Comparison of ENCODE assay signal across 13 cellular contexts in the genomic region with DNA sequence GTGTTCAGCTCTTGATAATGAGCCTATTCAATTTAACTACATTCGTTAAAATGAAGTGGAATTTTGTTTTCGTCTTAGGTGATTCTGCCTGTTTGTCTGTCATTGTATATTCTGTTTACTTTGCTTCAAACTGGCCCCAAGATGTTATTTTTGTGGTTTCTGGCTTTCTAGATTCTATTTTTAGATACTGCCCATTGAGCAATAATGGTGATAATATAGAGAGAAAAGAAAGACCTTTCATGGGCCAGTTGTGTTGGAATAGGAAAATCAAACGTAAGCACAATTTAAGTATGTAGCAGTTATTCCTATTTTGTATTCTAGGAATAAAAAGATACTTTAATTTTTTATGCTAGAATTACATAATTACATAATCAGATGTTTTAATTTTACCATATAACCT. TPM values are rescaled to one million over a fixed set of nuclear protein-coding genes. Genes with fewer than 3 reads are reported as not detected.
DNase-seq lines count a peak whose midpoint lies in the region; ATAC-seq and TF ChIP-seq lines count a peak whose summit lies in the region.
"Had no signal": no experiment of that assay in that cellular context is flagged by ENCODE, and none has a peak within 500 bp of the region (broad histone marks: within the 10 kb centered on the region; RNA-seq: fewer than 3 reads in every experiment).

No MANE protein-coding gene starts in this region.

- H3K27ac Mint-ChIP-seq in CD4-positive, alpha-beta memory T cell = peak overlapping the region in 5 of 7 donors; percentile 22 to 96 (median 61)
- peak overlapping the region; percentile 69 for H3K27ac Mint-ChIP-seq in HFFc6
- H3K27ac Mint-ChIP-seq in activated T-helper 2 cell treated with anti-CD3 and anti-CD28 coated beads, Interferon-gamma antibody, Interleukin-2, Interleukin-4, amounts not matched to agents 10 μg/mL and 5 μg/mL and 100 μg/mL, durations not matched to agents 14 hours and 24 hours and 36 hours = peak overlapping the region; percentile 26
- H3K27ac Mint-ChIP-seq in naive thymus-derived CD4-positive, alpha-beta T cell = peak overlapping the region in 4 of 9 donors; percentile 48 to 98 (median 83)
- no peak overlapping the region for H3K27ac Mint-ChIP-seq in chondrocyte (ENCODE audit: unreplicated experiment)

- H3K27me3 Mint-ChIP-seq in CD4-positive, alpha-beta memory T cell = no peaks in the 10 kb centered on the region
- H3K27me3 Mint-ChIP-seq in HFFc6 (ENCODE audit: insufficient read depth) (no peaks in the 10 kb centered on the region), chondrocyte (ENCODE audit: low read depth) (no peaks in the 10 kb centered on the region)
- H3K27me3 Mint-ChIP-seq in activated T-helper 2 cell treated with anti-CD3 and anti-CD28 coated beads, Interferon-gamma antibody, Interleukin-2, Interleukin-4, amounts not matched to agents 10 μg/mL and 5 μg/mL and 100 μg/mL, durations not matched to agents 14 hours and 24 hours and 36 hours (ENCODE audit: low read depth) = no peaks in the 10 kb centered on the region
- H3K27me3 Mint-ChIP-seq in naive thymus-derived CD4-positive, alpha-beta T cell = no peaks in the 10 kb centered on the region

- no peaks in the 10 kb centered on the region for H3K9me3 Mint-ChIP-seq in CD4-positive, alpha-beta memory T cell
- H3K9me3 Mint-ChIP-seq in HFFc6 = no peaks in the 10 kb centered on the region
- no peaks in the 10 kb centered on the region for H3K9me3 Mint-ChIP-seq in activated T-helper 2 cell treated with anti-CD3 and anti-CD28 coated beads, Interferon-gamma antibody, Interleukin-2, Interleukin-4, amounts not matched to agents 10 μg/mL and 5 μg/mL and 100 μg/mL, durations not matched to agents 14 hours and 24 hours and 36 hours
- peaks cover 0 to 6% (median 0%) of the 10 kb centered on the region in 11 donors for H3K9me3 Mint-ChIP-seq in naive thymus-derived CD4-positive, alpha-beta T cell
- H3K9me3 Mint-ChIP-seq in chondrocyte (ENCODE audit: low read depth) = no peaks in the 10 kb centered on the region

- no peaks in the 10 kb centered on the region for H3K9me3 ChIP-seq in CD4-positive, alpha-beta memory T cell (ENCODE audit: control insufficient read depth in 1 of 2, low read length in 2 of 2)
- H3K9me3 ChIP-seq in naive thymus-derived CD4-positive, alpha-beta T cell (ENCODE audit: control insufficient read depth in 2 of 3, low read length in 3 of 3) = no peaks in the 10 kb centered on the region
- H3K9me3 ChIP-seq: tibial artery had no signal

- CTCF ChIA-PET in CD4-positive, alpha-beta memory T cell (lab: Charles Lee; ENCODE audit: partially characterized antibody) = no interaction called here
- CTCF ChIA-PET in naive thymus-derived CD4-positive, alpha-beta T cell (lab: Charles Lee) = no interaction called here

- no peaks in the 10 kb centered on the region for H3K27me3 ChIP-seq in CD4-positive, alpha-beta memory T cell (ENCODE audit: insufficient read depth, low read length)
- no peaks in the 10 kb centered on the region for H3K27me3 ChIP-seq in naive thymus-derived CD4-positive, alpha-beta T cell (ENCODE audit: control insufficient read depth in 2 of 2, insufficient read depth in 2 of 2, low read length in 2 of 2)
- H3K27me3 ChIP-seq: tibial artery had no signal

- H3K4me3 ChIP-seq in CD4-positive, alpha-beta memory T cell (ENCODE audit: low read length in 2 of 2) = no peak overlapping the region
- no peak overlapping the region for H3K4me3 ChIP-seq in naive thymus-derived CD4-positive, alpha-beta T cell (ENCODE audit: low read length)
- H3K4me3 ChIP-seq: tibial artery had no signal

- no peak for DNase-seq in CD4-positive, alpha-beta memory T cell
- DNase-seq in HFFc6 = no peak
- no peak for DNase-seq in activated T-helper 2 cell treated with anti-CD3 and anti-CD28 coated beads, Interferon-gamma antibody, Interleukin-2, Interleukin-4, amounts not matched to agents 10 μg/mL and 5 μg/mL and 100 μg/mL, durations not matched to agents 14 hours and 24 hours and 36 hours (ENCODE audit: low spot score)
- no peak for DNase-seq in naive thymus-derived CD4-positive, alpha-beta T cell
- no peak for DNase-seq in chondrocyte (ENCODE audit: low spot score)
- no peak for DNase-seq in DMS153 treated with DMSO at 0.1 percent for 48 hours (lab: John Stamatoyannopoulos, UW; ENCODE audit: unreplicated experiment)
- DNase-seq in dedifferentiated amniotic fluid mesenchymal stem cell (ENCODE audit: extremely low spot score) = no peak
- DNase-seq: caudate nucleus, NCI-H146, NCI-H524 treated with DMSO at 0.1 percent for 48 hours, tibial artery had no signal

- peaks cover 48% of the 10 kb centered on the region for H3K4me1 ChIP-seq in CD4-positive, alpha-beta memory T cell (ENCODE audit: insufficient read depth, low read length)
- H3K4me1 ChIP-seq in naive thymus-derived CD4-positive, alpha-beta T cell (ENCODE audit: control insufficient read depth in 2 of 2, insufficient read depth in 2 of 2, low read length in 2 of 2) = peaks cover 26 to 33% of the 10 kb centered on the region in 2 donors

- peaks cover 28% of the 10 kb centered on the region for H3K36me3 ChIP-seq in CD4-positive, alpha-beta memory T cell (ENCODE audit: insufficient read depth, low read length)
- H3K36me3 ChIP-seq in naive thymus-derived CD4-positive, alpha-beta T cell (ENCODE audit: control insufficient read depth in 2 of 3, insufficient read depth in 3 of 3, low read length in 3 of 3) = peaks cover 12 to 53% (median 15%) of the 10 kb centered on the region in 3 experiments

- TF ChIP-seq CTCF in HFFc6 (IDR thresholded peaks at IDR 0.05) (no peak), chondrocyte (IDR thresholded peaks at IDR 0.05) (no peak)

- intact Hi-C loops in CD4-positive, alpha-beta memory T cell (cut with micrococcal nuclease) = loop anchor here (10.0 kb wide), 1 partner anchor 1086 kb away; no protein-coding TSS in a partner anchor
- intact Hi-C loops in activated T-helper 2 cell treated with anti-CD3 and anti-CD28 coated beads, Interferon-gamma antibody, Interleukin-2, Interleukin-4, amounts not matched to agents 10 μg/mL and 5 μg/mL and 100 μg/mL, durations not matched to agents 14 hours and 24 hours and 36 hours (cut with micrococcal nuclease) = loop anchor here (10.0 kb wide), 2 partner anchors 276 to 1026 kb away; a partner anchor contains a TSS
- intact Hi-C loops in naive thymus-derived CD4-positive, alpha-beta T cell (cut with micrococcal nuclease) = loop anchor here in 1 of 2 donors (10.0 kb wide), 2 partner anchors 1086 to 1946 kb away; a partner anchor contains a TSS

- peaks cover 30 to 70% (median 39%) of the 10 kb centered on the region in 4 donors for H3K4me1 Mint-ChIP-seq in CD4-positive, alpha-beta memory T cell
- H3K4me1 Mint-ChIP-seq in HFFc6 (ENCODE audit: low read depth) (peaks cover 57% of the 10 kb centered on the region), chondrocyte (ENCODE audit: low read depth) (peaks cover 35% of the 10 kb centered on the region)
- peaks cover 41% of the 10 kb centered on the region for H3K4me1 Mint-ChIP-seq in activated T-helper 2 cell treated with anti-CD3 and anti-CD28 coated beads, Interferon-gamma antibody, Interleukin-2, Interleukin-4, amounts not matched to agents 10 μg/mL and 5 μg/mL and 100 μg/mL, durations not matched to agents 14 hours and 24 hours and 36 hours (ENCODE audit: low read depth)
- H3K4me1 Mint-ChIP-seq in naive thymus-derived CD4-positive, alpha-beta T cell = peaks cover 31 to 52% (median 47%) of the 10 kb centered on the region in 7 donors

- H3K27ac ChIP-seq in CD4-positive, alpha-beta memory T cell (ENCODE audit: low read depth, low read length) = no peak overlapping the region
- peak overlapping the region; percentile 96 for H3K27ac ChIP-seq in naive thymus-derived CD4-positive, alpha-beta T cell (ENCODE audit: low read depth, low read length)
- H3K27ac ChIP-seq: tibial artery, VCaP had no signal

- peaks cover 36 to 63% of the 10 kb centered on the region in 2 donors for H3K36me3 Mint-ChIP-seq in CD4-positive, alpha-beta memory T cell
- peaks cover 55% of the 10 kb centered on the region for H3K36me3 Mint-ChIP-seq in HFFc6 (ENCODE audit: low read depth)
- peaks cover 72% of the 10 kb centered on the region for H3K36me3 Mint-ChIP-seq in activated T-helper 2 cell treated with anti-CD3 and anti-CD28 coated beads, Interferon-gamma antibody, Interleukin-2, Interleukin-4, amounts not matched to agents 10 μg/mL and 5 μg/mL and 100 μg/mL, durations not matched to agents 14 hours and 24 hours and 36 hours (ENCODE audit: low read depth)
- H3K36me3 Mint-ChIP-seq in naive thymus-derived CD4-positive, alpha-beta T cell = peaks cover 14 to 40% (median 37%) of the 10 kb centered on the region in 5 donors
- H3K36me3 Mint-ChIP-seq in chondrocyte (ENCODE audit: low read depth) = peaks cover 21% of the 10 kb centered on the region

- ATAC-seq in naive thymus-derived CD4-positive, alpha-beta T cell = no peak
- ATAC-seq in GM18858 (IDR thresholded peaks at IDR 0.05; ENCODE audit: unreplicated experiment) = no peak

- peak overlapping the region in 6 of 8 donors; percentile 12 to 92 (median 64) for H3K4me3 Mint-ChIP-seq in CD4-positive, alpha-beta memory T cell
- peak overlapping the region; percentile 76 for H3K4me3 Mint-ChIP-seq in HFFc6
- H3K4me3 Mint-ChIP-seq in activated T-helper 2 cell treated with anti-CD3 and anti-CD28 coated beads, Interferon-gamma antibody, Interleukin-2, Interleukin-4, amounts not matched to agents 10 μg/mL and 5 μg/mL and 100 μg/mL, durations not matched to agents 14 hours and 24 hours and 36 hours (ENCODE audit: low read depth) = peak overlapping the region; percentile 61
- H3K4me3 Mint-ChIP-seq in naive thymus-derived CD4-positive, alpha-beta T cell = peak overlapping the region in 9 of 10 donors; percentile 37 to 98 (median 94)
- no peak overlapping the region for H3K4me3 Mint-ChIP-seq in chondrocyte (ENCODE audit: unreplicated experiment)

- POLR2A ChIA-PET in CD4-positive, alpha-beta memory T cell (lab: Charles Lee; ENCODE audit: partially characterized antibody) = interaction anchor here (6.4 kb wide), 1 partner anchor 58 kb away, joined by 130 read pairs; a partner anchor contains a TSS
- POLR2A ChIA-PET in naive thymus-derived CD4-positive, alpha-beta T cell (lab: Charles Lee) = interaction anchor here (0.5 kb wide), 1 partner anchor 97 kb away, joined by 3 read pairs; no protein-coding TSS in a partner anchor

RNA-seq across cellular contexts. Expression of a gene that starts 4.0 kb away (rescaled TPM):
- 10 to 100 TPM; 48.3 to 51.1 TPM for total RNA-seq in CD4-positive, alpha-beta memory T cell
- 10 to 100 TPM; 18.9 to 40.7 TPM for polyA plus RNA-seq in CD4-positive, alpha-beta memory T cell
- total RNA-seq in HFFc6 (2021; fragmentation: NEBNext Ultra II Directional; extraction: Animal tissue kit (Norgen Biotek cat#: 25700)) = 10 to 100 TPM; 11.7 to 15.1 (median 13.6) TPM
- total RNA-seq in activated T-helper 2 cell treated with anti-CD3 and anti-CD28 coated beads, Interferon-gamma antibody, Interleukin-2, Interleukin-4, amounts not matched to agents 10 μg/mL and 5 μg/mL and 100 μg/mL, durations not matched to agents 14 hours and 24 hours and 36 hours = 23.3 and 25.3 TPM in 2 replicates
- total RNA-seq in naive thymus-derived CD4-positive, alpha-beta T cell = 10 to 100 TPM; 24.9 to 58.2 (median 44.4) TPM
- 10 to 100 TPM; 38.7 to 55.5 TPM for polyA plus RNA-seq in naive thymus-derived CD4-positive, alpha-beta T cell
- total RNA-seq in chondrocyte = 9.4 to 11.8 TPM (median 10.7 TPM) in 3 replicates

RNA-seq across cellular contexts. Expression of a gene that starts 56.4 kb away (rescaled TPM):
- total RNA-seq in CD4-positive, alpha-beta memory T cell = 1 to 10 TPM; 8.9 to 9.2 TPM
- polyA plus RNA-seq in CD4-positive, alpha-beta memory T cell = 10 to 100 TPM; 14.5 to 18.6 TPM
- 10 to 100 TPM; 11.0 to 15.8 (median 14.7) TPM for total RNA-seq in HFFc6 (2021; fragmentation: NEBNext Ultra II Directional; extraction: Animal tissue kit (Norgen Biotek cat#: 25700))
- 14.6 and 15.3 TPM in 2 replicates for total RNA-seq in activated T-helper 2 cell treated with anti-CD3 and anti-CD28 coated beads, Interferon-gamma antibody, Interleukin-2, Interleukin-4, amounts not matched to agents 10 μg/mL and 5 μg/mL and 100 μg/mL, durations not matched to agents 14 hours and 24 hours and 36 hours
- 10 to 100 TPM in 4 of 5 experiments, 1 to 10 TPM in 1; 9.6 to 15.1 (median 11.0) TPM for total RNA-seq in naive thymus-derived CD4-positive, alpha-beta T cell
- 10 to 100 TPM; 11.2 to 16.7 TPM for polyA plus RNA-seq in naive thymus-derived CD4-positive, alpha-beta T cell
- 10.3 to 14.2 TPM (median 11.0 TPM) in 3 replicates for total RNA-seq in chondrocyte
